9 cellular contexts compared by ENCODE assay signal in genomic region chr15:60916032-60916673, GRCh38.
A peak's percentile ranks its signal among the peaks of the same experiment; 100 is the strongest.
DNase-seq lines count a peak whose midpoint lies in the region; ATAC-seq and TF ChIP-seq lines count a peak whose summit lies in the region.
"Had no signal": no experiment of that assay in that cellular context is flagged by ENCODE, and none has a peak within 500 bp of the region (broad histone marks: within the 10 kb centered on the region; RNA-seq: fewer than 3 reads in every experiment).

No MANE protein-coding gene starts in this region.

- peaks cover 0 to 12% of the 10 kb centered on the region in 2 donors for H3K4me1 ChIP-seq in left lung
- H3K4me1 ChIP-seq in transverse colon, result peaks cover 10 to 35% (median 18%) of the 10 kb centered on the region in 4 donors
- H3K4me1 ChIP-seq in psoas muscle, result peaks cover 33% of the 10 kb centered on the region

- H3K4me3 ChIP-seq in left lung (no peak overlapping the region), transverse colon (no peak overlapping the region), psoas muscle (no peak overlapping the region)

- H3K36me3 Mint-ChIP-seq in activated naive CD4-positive, alpha-beta T cell treated with anti-CD3 and anti-CD28 coated beads for 36 hours (ENCODE audit: low read depth), result no peaks in the 10 kb centered on the region
- no peaks in the 10 kb centered on the region for H3K36me3 Mint-ChIP-seq in activated naive CD4-positive, alpha-beta T cell treated with anti-CD3 and anti-CD28 coated beads, Interleukin-2, amount 10 ng/mL, durations not matched to agents 7 days and 5 days

- no peaks in the 10 kb centered on the region for H3K9me3 ChIP-seq in left lung
- H3K9me3 ChIP-seq in transverse colon, result no peaks in the 10 kb centered on the region
- no peaks in the 10 kb centered on the region for H3K9me3 ChIP-seq in psoas muscle

- in situ Hi-C loops in transverse colon (cut with MboI; ENCODE audit: low pct_ligation_motif_present in 1 of 4, low pct_unique_long_range_greater_than_20kb in 1 of 4, low sequenced_read_pairs in 3 of 4), result loop anchor here in 1 of 4 donors (10.0 kb wide), 1 partner anchor 331 kb away; no protein-coding TSS in a partner anchor

- TF ChIP-seq CTCF in left lung (IDR thresholded peaks at IDR 0.05) (no peak), transverse colon (IDR thresholded peaks at IDR 0.05) (no peak), psoas muscle (IDR thresholded peaks at IDR 0.05) (no peak)

- H3K27ac ChIP-seq in left lung (no peak overlapping the region), transverse colon (peak overlapping the region in 3 of 4 donors; percentile 57 to 78 (median 72)), psoas muscle (no peak overlapping the region)

- no peak for TF ChIP-seq EP300 in transverse colon (IDR thresholded peaks at IDR 0.05; ENCODE audit: low read depth)

- no peak for TF ChIP-seq POLR2A in transverse colon (IDR thresholded peaks at IDR 0.05)

- no peak overlapping the region for H3K4me3 Mint-ChIP-seq in activated naive CD4-positive, alpha-beta T cell treated with anti-CD3 and anti-CD28 coated beads for 36 hours
- no peak overlapping the region for H3K4me3 Mint-ChIP-seq in activated naive CD4-positive, alpha-beta T cell treated with anti-CD3 and anti-CD28 coated beads, Interleukin-2, amount 10 ng/mL, durations not matched to agents 7 days and 5 days
- H3K4me3 Mint-ChIP-seq: activated naive CD8-positive, alpha-beta T cell treated with anti-CD3 and anti-CD28 coated beads, Interleukin-2, amount 50 U/mL, for 24 hours had no signal

- H3K4me1 Mint-ChIP-seq in activated naive CD4-positive, alpha-beta T cell treated with anti-CD3 and anti-CD28 coated beads for 36 hours (ENCODE audit: low read depth), result peaks cover 25% of the 10 kb centered on the region
- peaks cover 16% of the 10 kb centered on the region for H3K4me1 Mint-ChIP-seq in activated naive CD4-positive, alpha-beta T cell treated with anti-CD3 and anti-CD28 coated beads, Interleukin-2, amount 10 ng/mL, durations not matched to agents 7 days and 5 days

- intact Hi-C loops in activated naive CD4-positive, alpha-beta T cell treated with anti-CD3 and anti-CD28 coated beads for 36 hours (cut with micrococcal nuclease), result loop anchor here (2.0 kb wide), 1 partner anchor 115 kb away; no protein-coding TSS in a partner anchor
- intact Hi-C loops in left lung (cut with DNase I) (loop anchor here in 1 of 2 donors (10.0 kb wide), 1 partner anchor 331 kb away; no protein-coding TSS in a partner anchor), transverse colon (cut with DNase I; ENCODE audit: low total_unique reads) (loop anchor here (5.0 kb wide), 1 partner anchor 329 kb away; no protein-coding TSS in a partner anchor), psoas muscle (cut with DNase I) (loop anchor here (2.0 to 10.0 kb wide), 5 partner anchors 239 to 409 kb away; no protein-coding TSS in a partner anchor)

- no peaks in the 10 kb centered on the region for H3K36me3 ChIP-seq in left lung
- H3K36me3 ChIP-seq in transverse colon, result no peaks in the 10 kb centered on the region
- no peaks in the 10 kb centered on the region for H3K36me3 ChIP-seq in psoas muscle (ENCODE audit: insufficient read depth in 1 of 2, low read depth in 1 of 2)

- WGBS in transverse colon (ENCODE audit: low coverage in 1 of 2), 2 donors, result 76 to 87% methylated on average over 4 to 8 of the region's 8 CpGs
- WGBS in psoas muscle, 3 donors, result 73 to 84% (median 80%) methylated on average over 8 of the region's 8 CpGs

- no peaks in the 10 kb centered on the region for H3K9me3 Mint-ChIP-seq in activated naive CD4-positive, alpha-beta T cell treated with anti-CD3 and anti-CD28 coated beads for 36 hours
- no peaks in the 10 kb centered on the region for H3K9me3 Mint-ChIP-seq in activated naive CD4-positive, alpha-beta T cell treated with anti-CD3 and anti-CD28 coated beads, Interleukin-2, amount 10 ng/mL, durations not matched to agents 7 days and 5 days
- H3K9me3 Mint-ChIP-seq: activated naive CD8-positive, alpha-beta T cell treated with anti-CD3 and anti-CD28 coated beads, Interleukin-2, amount 50 U/mL, for 24 hours had no signal

- ATAC-seq in left lung, result peak; percentile 3
- no peak for ATAC-seq in HG03039 (IDR thresholded peaks at IDR 0.05; ENCODE audit: unreplicated experiment)
- no peak for ATAC-seq in psoas muscle

- peaks cover 2% of the 10 kb centered on the region for H3K27me3 Mint-ChIP-seq in activated naive CD4-positive, alpha-beta T cell treated with anti-CD3 and anti-CD28 coated beads for 36 hours (ENCODE audit: low read depth)
- peaks cover 6% of the 10 kb centered on the region for H3K27me3 Mint-ChIP-seq in activated naive CD4-positive, alpha-beta T cell treated with anti-CD3 and anti-CD28 coated beads, Interleukin-2, amount 10 ng/mL, durations not matched to agents 7 days and 5 days
- H3K27me3 Mint-ChIP-seq: activated naive CD8-positive, alpha-beta T cell treated with anti-CD3 and anti-CD28 coated beads, Interleukin-2, amount 50 U/mL, for 24 hours had no signal

- H3K27me3 ChIP-seq in left lung (no peaks in the 10 kb centered on the region), transverse colon (no peaks in the 10 kb centered on the region), psoas muscle (ENCODE audit: insufficient read depth in 3 of 3, low read length in 2 of 3) (no peaks in the 10 kb centered on the region)

- DNase-seq in activated naive CD4-positive, alpha-beta T cell treated with anti-CD3 and anti-CD28 coated beads for 36 hours, result no peak
- DNase-seq in activated naive CD4-positive, alpha-beta T cell treated with anti-CD3 and anti-CD28 coated beads, Interleukin-2, amount 10 ng/mL, durations not matched to agents 7 days and 5 days, result no peak
- DNase-seq in SKM-1 (lab: John Stamatoyannopoulos, UW; ENCODE audit: unreplicated experiment), result peak; percentile 62
- no peak for DNase-seq in left lung
- DNase-seq in transverse colon, result no peak
- no peak for DNase-seq in psoas muscle
- no peak for DNase-seq in stimulated activated naive CD4-positive, alpha-beta T cell (lab: John Stamatoyannopoulos, UW)

- CTCF ChIA-PET in activated naive CD4-positive, alpha-beta T cell treated with anti-CD3 and anti-CD28 coated beads for 36 hours (lab: Charles Lee), result interaction anchor here (0.6 to 3.7 kb wide), 34 partner anchors 10 to 557 kb away, joined by 3 to 56 read pairs (median 4); no protein-coding TSS in a partner anchor
- CTCF ChIA-PET in activated naive CD4-positive, alpha-beta T cell treated with anti-CD3 and anti-CD28 coated beads, Interleukin-2, amount 10 ng/mL, durations not matched to agents 7 days and 5 days (lab: Charles Lee), result interaction anchor here (0.7 to 3.7 kb wide), 33 partner anchors 9 to 410 kb away, joined by 3 to 83 read pairs (median 6); no protein-coding TSS in a partner anchor

- H3K27ac Mint-ChIP-seq in activated naive CD4-positive, alpha-beta T cell treated with anti-CD3 and anti-CD28 coated beads for 36 hours, result peak overlapping the region; percentile 39
- no peak overlapping the region for H3K27ac Mint-ChIP-seq in activated naive CD4-positive, alpha-beta T cell treated with anti-CD3 and anti-CD28 coated beads, Interleukin-2, amount 10 ng/mL, durations not matched to agents 7 days and 5 days
- H3K27ac Mint-ChIP-seq: activated naive CD8-positive, alpha-beta T cell treated with anti-CD3 and anti-CD28 coated beads, Interleukin-2, amount 50 U/mL, for 24 hours had no signal

Comparison
In these comparisons a context has a peak if more than half of its experiments do, and no peak if none do; other contexts are left out.
1. H3K27ac ChIP-seq: peak in transverse colon (3 of 4); none in left lung (0 of 2) and psoas muscle (single experiment).